In genomic region chr2:99890616-99891259, GRCh38 we compare ENCODE assay signal across 1 cellular context.
TF ChIP-seq lines count a peak whose summit lies in the region.

No MANE protein-coding gene starts in this region.

TF ChIP-seq in IMR-90, 13 proteins besides CTCF, POLR2A, EP300 and RAD21:
- TF ChIP-seq RCOR1 (IDR thresholded peaks at IDR 0.05; ENCODE audit: insufficient replicate concordance, low read length), result no peak
- no peak for TF ChIP-seq USF2 (IDR thresholded peaks at IDR 0.05; ENCODE audit: low read depth, low read length)
- TF ChIP-seq SMC3 (IDR thresholded peaks at IDR 0.05; ENCODE audit: low read depth, low read length), result no peak
- TF ChIP-seq CHD1 (IDR thresholded peaks at IDR 0.05; ENCODE audit: low read depth, low read length), result no peak
- TF ChIP-seq MXI1 (IDR thresholded peaks at IDR 0.05; ENCODE audit: borderline replicate concordance, low read depth, low read length), result no peak
- TF ChIP-seq CEBPB (IDR thresholded peaks at IDR 0.05; ENCODE audit: low read depth, low read length), result no peak
- TF ChIP-seq MAZ (IDR thresholded peaks at IDR 0.05; ENCODE audit: borderline replicate concordance, low read depth, low read length), result no peak
- TF ChIP-seq BHLHE40 (IDR thresholded peaks at IDR 0.05; ENCODE audit: low read depth, low read length), result no peak
- no peak for TF ChIP-seq RFX5 (IDR thresholded peaks at IDR 0.05; ENCODE audit: low read depth, low read length)
- TF ChIP-seq ELK1 (IDR thresholded peaks at IDR 0.05; ENCODE audit: borderline replicate concordance, low read depth, low read length), result no peak
- TF ChIP-seq FOS (IDR thresholded peaks at IDR 0.05; ENCODE audit: low read depth, low read length), result no peak
- no peak for TF ChIP-seq NFE2L2 (IDR thresholded peaks at IDR 0.05; ENCODE audit: low read depth, low read length)
